11 cellular contexts compared by ENCODE assay signal in genomic region chr1:67750690-67751052, GRCh38.
DNase-seq lines count a peak whose midpoint lies in the region; ATAC-seq and TF ChIP-seq lines count a peak whose summit lies in the region.
"Had no signal": no experiment of that assay in that cellular context is flagged by ENCODE, and none has a peak within 500 bp of the region (broad histone marks: within the 10 kb centered on the region; RNA-seq: fewer than 3 reads in every experiment).

No MANE protein-coding gene starts in this region.

- WGBS in HUES64 = no CpG with 5 or more reads among the region's 1 CpG
- WGBS in liver = 76% methylated on average over 1 of the region's 1 CpG

- H3K27me3 ChIP-seq in HUES64 (ENCODE audit: insufficient read depth, low read length) (no peaks in the 10 kb centered on the region), liver (ENCODE audit: control insufficient read depth in 4 of 4, insufficient read depth in 4 of 4, low read length in 3 of 4) (no peaks in the 10 kb centered on the region), thoracic aorta (replicated peaks; ENCODE audit: insufficient read depth) (no peaks in the 10 kb centered on the region)

- TF ChIP-seq RAD21 in liver (IDR thresholded peaks at IDR 0.05) = no peak

- H3K4me3 ChIP-seq in HUES64 (ENCODE audit: low read length) = no peak overlapping the region
- H3K4me3 ChIP-seq in astrocyte of the spinal cord (ENCODE audit: low read depth, low read length) = no peak overlapping the region
- no peak overlapping the region for H3K4me3 ChIP-seq in liver (ENCODE audit: low read depth in 1 of 3, low read length in 3 of 3)
- H3K4me3 ChIP-seq in thoracic aorta = peak overlapping the region; percentile 48

- peak overlapping the region; percentile 70; the same call in 1 of the 2 replicates for H3K9ac ChIP-seq in HUES64 (ENCODE audit: low read depth, low read length)
- H3K9ac ChIP-seq in liver (ENCODE audit: low read depth in 1 of 2, low read length in 2 of 2) = no peak overlapping the region

- peaks cover 56% of the 10 kb centered on the region for H3K4me1 ChIP-seq in HUES64 (ENCODE audit: insufficient read depth, low read length)
- peaks cover 7 to 31% (median 27%) of the 10 kb centered on the region in 4 donors for H3K4me1 ChIP-seq in liver (ENCODE audit: control insufficient read depth in 4 of 4, insufficient read depth in 4 of 4, low read length in 3 of 4)
- H3K4me1 ChIP-seq in thoracic aorta (ENCODE audit: control insufficient read depth in 1 of 2, low read depth in 2 of 2) = peaks cover 65 to 97% of the 10 kb centered on the region in 2 donors

- TF ChIP-seq CTCF in astrocyte of the spinal cord (IDR thresholded peaks at IDR 0.05; ENCODE audit: low read depth, low read length) (no peak), liver (IDR thresholded peaks at IDR 0.05; ENCODE audit: low read depth, low read length, missing input control) (no peak), thoracic aorta (IDR thresholded peaks at IDR 0.05) (no peak)

- H3K36me3 ChIP-seq in HUES64 (ENCODE audit: insufficient read depth, low read length) (no peaks in the 10 kb centered on the region), liver (ENCODE audit: control insufficient read depth in 4 of 4, insufficient read depth in 3 of 4, low read depth in 1 of 4, low read length in 3 of 4) (no peaks in the 10 kb centered on the region), thoracic aorta (no peaks in the 10 kb centered on the region)

- DNase-seq in astrocyte of the spinal cord (ENCODE audit: low read depth, low spot score) = peak; percentile 29
- no peak for DNase-seq in thoracic aorta (ENCODE audit: low spot score)
- DNase-seq in NK-92 treated with Interleukin-12 subunit alpha and Interleukin-12 subunit beta, amount 100 ng/mL, for 24 hours (lab: John Stamatoyannopoulos, UW) = no peak
- DNase-seq in RPMI8226 = no peak
- no peak for DNase-seq in HCEC 1CT
- DNase-seq: CD4-positive, alpha-beta memory T cell; KG1; left colon had no signal

- H3K9me3 ChIP-seq in HUES64 (ENCODE audit: insufficient read depth, low read depth, low read length) = no peaks in the 10 kb centered on the region
- H3K9me3 ChIP-seq in liver (ENCODE audit: control insufficient read depth in 4 of 4, low read length in 3 of 4) = no peaks in the 10 kb centered on the region
- no peaks in the 10 kb centered on the region for H3K9me3 ChIP-seq in thoracic aorta

- H3K27ac ChIP-seq in HUES64 (ENCODE audit: low read depth, low read length) = peak overlapping the region; percentile 85
- peak overlapping the region; percentile 87 to 88 for H3K27ac ChIP-seq in liver (ENCODE audit: low read depth in 1 of 2, low read length in 2 of 2)
- peak overlapping the region; percentile 95 to 97 for H3K27ac ChIP-seq in thoracic aorta

- in situ Hi-C loops in astrocyte of the spinal cord (cut with HindIII; ENCODE audit: low sequenced_read_pairs) = no loop called here

- ATAC-seq in thoracic aorta (ENCODE audit: insufficient number of reproducible peaks, low FRiP score, low read depth) (no peak), HG02763 (IDR thresholded peaks at IDR 0.05; ENCODE audit: unreplicated experiment) (no peak)
- ATAC-seq: left colon had no signal

TF ChIP-seq in liver, 16 proteins besides CTCF, POLR2A, EP300 and RAD21:
- TF ChIP-seq RXRA (IDR thresholded peaks at IDR 0.05) (no peak), JUND (IDR thresholded peaks at IDR 0.05) (no peak), REST (IDR thresholded peaks at IDR 0.05) (no peak), ZBTB33 (IDR thresholded peaks at IDR 0.05) (no peak)
